Comparison of ENCODE assay signal across 21 cellular contexts in the genomic region with DNA sequence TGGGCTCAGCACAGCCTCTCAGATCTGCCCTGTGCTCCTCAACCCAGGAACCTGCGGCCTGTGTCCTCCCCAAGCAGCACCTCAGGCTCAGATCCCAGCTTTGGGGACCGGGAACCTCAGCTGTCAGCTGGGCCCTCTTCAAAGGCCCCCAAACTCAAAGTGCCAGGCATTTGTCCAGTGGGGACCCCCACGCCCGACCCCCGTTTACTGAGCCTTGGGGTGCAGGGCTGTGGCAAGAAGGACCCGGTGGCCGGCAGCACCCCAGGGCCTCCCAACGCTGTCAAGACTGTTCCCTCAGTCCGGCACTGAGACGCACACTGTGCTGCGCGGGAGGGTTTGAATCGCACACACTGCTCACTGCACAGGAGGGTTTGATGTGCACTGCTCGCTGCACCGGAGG. TPM values are rescaled to one million over a fixed set of nuclear protein-coding genes. Genes with fewer than 3 reads are reported as not detected.
A peak's percentile ranks its signal among the peaks of the same experiment; 100 is the strongest.
DNase-seq lines count a peak whose midpoint lies in the region; ATAC-seq and TF ChIP-seq lines count a peak whose summit lies in the region.
"Had no signal": no experiment of that assay in that cellular context is flagged by ENCODE, and none has a peak within 500 bp of the region (broad histone marks: within the 10 kb centered on the region; RNA-seq: fewer than 3 reads in every experiment).

No MANE protein-coding gene starts in this region.

- H3K9me3 ChIP-seq in left ventricle myocardium inferior (replicated peaks) (no peaks in the 10 kb centered on the region), mucosa of descending colon (no peaks in the 10 kb centered on the region)
- H3K9me3 ChIP-seq: Caco-2 had no signal

- no peaks in the 10 kb centered on the region for H3K36me3 Mint-ChIP-seq in chondrocyte (ENCODE audit: low read depth)
- H3K36me3 Mint-ChIP-seq in activated naive CD8-positive, alpha-beta T cell treated with anti-CD3 and anti-CD28 coated beads, Interleukin-2, amount 50 U/mL, for 24 hours (ENCODE audit: low read depth) = no peaks in the 10 kb centered on the region
- no peaks in the 10 kb centered on the region for H3K36me3 Mint-ChIP-seq in stimulated activated effector memory CD8-positive, alpha-beta T cell treated with anti-CD3 and anti-CD28 coated beads, Interleukin-12 subunit alpha, Interleukin-12 subunit beta, amount 100 ng/mL, for 72 hours

- H3K4me1 ChIP-seq in left ventricle myocardium inferior (peaks cover 11% of the 10 kb centered on the region), mucosa of descending colon (ENCODE audit: low read depth) (no peaks in the 10 kb centered on the region)
- H3K4me1 ChIP-seq: Caco-2 had no signal

- H3K27me3 Mint-ChIP-seq in chondrocyte (ENCODE audit: low read depth) = no peaks in the 10 kb centered on the region
- no peaks in the 10 kb centered on the region for H3K27me3 Mint-ChIP-seq in activated naive CD8-positive, alpha-beta T cell treated with anti-CD3 and anti-CD28 coated beads, Interleukin-2, amount 50 U/mL, for 24 hours
- H3K27me3 Mint-ChIP-seq: B cell; CD4-positive, alpha-beta T cell had no signal

- H3K4me1 Mint-ChIP-seq in chondrocyte (ENCODE audit: low read depth) = peaks cover 26% of the 10 kb centered on the region
- H3K4me1 Mint-ChIP-seq in activated naive CD8-positive, alpha-beta T cell treated with anti-CD3 and anti-CD28 coated beads, Interleukin-2, amount 50 U/mL, for 24 hours = no peaks in the 10 kb centered on the region
- H3K4me1 Mint-ChIP-seq in stimulated activated effector memory CD8-positive, alpha-beta T cell treated with anti-CD3 and anti-CD28 coated beads, Interleukin-12 subunit alpha, Interleukin-12 subunit beta, amount 100 ng/mL, for 72 hours = no peaks in the 10 kb centered on the region
- H3K4me1 Mint-ChIP-seq: B cell had no signal

- H3K27ac Mint-ChIP-seq in chondrocyte (ENCODE audit: unreplicated experiment) = no peak overlapping the region
- no peak overlapping the region for H3K27ac Mint-ChIP-seq in activated naive CD8-positive, alpha-beta T cell treated with anti-CD3 and anti-CD28 coated beads, Interleukin-2, amount 50 U/mL, for 24 hours
- H3K27ac Mint-ChIP-seq in stimulated activated effector memory CD8-positive, alpha-beta T cell treated with anti-CD3 and anti-CD28 coated beads, Interleukin-12 subunit alpha, Interleukin-12 subunit beta, amount 100 ng/mL, for 72 hours = no peak overlapping the region
- H3K27ac Mint-ChIP-seq: B cell; CD4-positive, alpha-beta T cell had no signal

- peaks cover 2% of the 10 kb centered on the region for H3K9me3 Mint-ChIP-seq in chondrocyte (ENCODE audit: low read depth)
- no peaks in the 10 kb centered on the region for H3K9me3 Mint-ChIP-seq in activated naive CD8-positive, alpha-beta T cell treated with anti-CD3 and anti-CD28 coated beads, Interleukin-2, amount 50 U/mL, for 24 hours
- no peaks in the 10 kb centered on the region for H3K9me3 Mint-ChIP-seq in stimulated activated effector memory CD8-positive, alpha-beta T cell treated with anti-CD3 and anti-CD28 coated beads, Interleukin-12 subunit alpha, Interleukin-12 subunit beta, amount 100 ng/mL, for 72 hours
- H3K9me3 Mint-ChIP-seq: CD4-positive, alpha-beta T cell had no signal

- H3K4me3 Mint-ChIP-seq in chondrocyte (ENCODE audit: unreplicated experiment) = no peak overlapping the region
- no peak overlapping the region for H3K4me3 Mint-ChIP-seq in activated naive CD8-positive, alpha-beta T cell treated with anti-CD3 and anti-CD28 coated beads, Interleukin-2, amount 50 U/mL, for 24 hours
- no peak overlapping the region for H3K4me3 Mint-ChIP-seq in stimulated activated effector memory CD8-positive, alpha-beta T cell treated with anti-CD3 and anti-CD28 coated beads, Interleukin-12 subunit alpha, Interleukin-12 subunit beta, amount 100 ng/mL, for 72 hours
- H3K4me3 Mint-ChIP-seq: B cell; CD4-positive, alpha-beta T cell had no signal

- TF ChIP-seq CTCF in left ventricle myocardium inferior (IDR thresholded peaks at IDR 0.05; ENCODE audit: borderline replicate concordance) (no peak), chondrocyte (IDR thresholded peaks at IDR 0.05) (no peak), mucosa of descending colon (IDR thresholded peaks at IDR 0.05) (no peak), retinal pigment epithelial cell (conservative IDR thresholded peaks at IDR 0.05; ENCODE audit: low read depth, low read length) (no peak)

- H3K4me3 ChIP-seq in left ventricle myocardium inferior = no peak overlapping the region
- no peak overlapping the region for H3K4me3 ChIP-seq in mucosa of descending colon
- no peak overlapping the region for H3K4me3 ChIP-seq in retinal pigment epithelial cell (ENCODE audit: low read length)

- no peak overlapping the region for H3K27ac ChIP-seq in left ventricle myocardium inferior (replicated peaks)

- no peaks in the 10 kb centered on the region for H3K27me3 ChIP-seq in left ventricle myocardium inferior (ENCODE audit: low read depth)

- DNase-seq in Right ventricle myocardium inferior (ENCODE audit: missing footprints) = peak; percentile 44
- no peak for DNase-seq in left ventricle myocardium inferior
- peak; percentile 71 for DNase-seq in chondrocyte (ENCODE audit: low spot score)
- DNase-seq in mucosa of descending colon = peak in 2 of 3 donors; percentile 18 to 38
- peak; percentile 29 for DNase-seq in retinal pigment epithelial cell (ENCODE audit: low read depth)
- no peak for DNase-seq in activated naive CD8-positive, alpha-beta T cell treated with anti-CD3 and anti-CD28 coated beads, Interleukin-2, amount 50 U/mL, for 24 hours
- no peak for DNase-seq in stimulated activated effector memory CD8-positive, alpha-beta T cell treated with anti-CD3 and anti-CD28 coated beads, Interleukin-12 subunit alpha, Interleukin-12 subunit beta, amount 100 ng/mL, for 72 hours (ENCODE audit: low spot score in 2 of 2)
- DNase-seq: 8988T, Caco-2, DMS153, GDM1, GOT3, KBM-7, NCI-H1105 treated with DMSO at 0.1 percent for 48 hours, NCI-H1694, NCI-H510A, NCI-H774, SHP77 treated with DMSO at 0.1 percent for 48 hours had no signal

- intact Hi-C loops in Right ventricle myocardium inferior (cut with DNase I) = no loop called here
- intact Hi-C loops in left ventricle myocardium inferior (cut with micrococcal nuclease) = no loop called here
- intact Hi-C loops in mucosa of descending colon (cut with DNase I, micrococcal nuclease) = no loop called here

- H3K36me3 ChIP-seq in left ventricle myocardium inferior = no peaks in the 10 kb centered on the region
- no peaks in the 10 kb centered on the region for H3K36me3 ChIP-seq in mucosa of descending colon (ENCODE audit: low read depth)

- ATAC-seq in Right ventricle myocardium inferior (no peak), mucosa of descending colon (no peak), HG03442 (IDR thresholded peaks at IDR 0.05; ENCODE audit: unreplicated experiment) (no peak)
- ATAC-seq in activated naive CD8-positive, alpha-beta T cell treated with anti-CD3 and anti-CD28 coated beads, Interleukin-2, amount 50 U/mL, for 24 hours = no peak
- ATAC-seq in stimulated activated effector memory CD8-positive, alpha-beta T cell treated with anti-CD3 and anti-CD28 coated beads, Interleukin-12 subunit alpha, Interleukin-12 subunit beta, amount 100 ng/mL, for 72 hours = no peak

RNA-seq across cellular contexts. Expression of a gene that starts 35.0 kb away (rescaled TPM):
- total RNA-seq in Right ventricle myocardium inferior (4.9 TPM), left ventricle myocardium inferior (4.5 TPM), chondrocyte (6.7 to 10.0 TPM (median 8.1 TPM) in 3 replicates), mucosa of descending colon (10 to 100 TPM; 13.1 to 17.4 (median 13.4) TPM)

RNA-seq across cellular contexts. Expression of a gene that starts 35.2 kb away (rescaled TPM):
- total RNA-seq in Right ventricle myocardium inferior (85.8 TPM), left ventricle myocardium inferior (80.5 TPM), chondrocyte (158 to 177 TPM (median 175 TPM) in 3 replicates), mucosa of descending colon (100 to 1,000 TPM; 151 to 217 (median 193) TPM)

RNA-seq across cellular contexts. Expression of a gene that starts 56.0 kb away (rescaled TPM):
- total RNA-seq in Right ventricle myocardium inferior = 14.5 TPM
- total RNA-seq in left ventricle myocardium inferior = 15.8 TPM
- total RNA-seq in chondrocyte = 20.6 to 33.0 TPM (median 23.4 TPM) in 3 replicates
- 10 to 100 TPM; 13.4 to 20.4 (median 18.4) TPM for total RNA-seq in mucosa of descending colon

Comparison
In these comparisons a context has a peak if more than half of its experiments do, and no peak if none do; other contexts are left out.
1. DNase-seq: peak in Right ventricle myocardium inferior (single experiment), chondrocyte (single experiment), mucosa of descending colon (2 of 3) and retinal pigment epithelial cell (single experiment); none in left ventricle myocardium inferior (single experiment), activated naive CD8-positive, alpha-beta T cell treated with anti-CD3 and anti-CD28 coated beads, Interleukin-2, amount 50 U/mL, for 24 hours (single experiment) and stimulated activated effector memory CD8-positive, alpha-beta T cell treated with anti-CD3 and anti-CD28 coated beads, Interleukin-12 subunit alpha, Interleukin-12 subunit beta, amount 100 ng/mL, for 72 hours (0 of 2).